Comparison of ENCODE assay signal across 35 cellular contexts in the genomic region with DNA sequence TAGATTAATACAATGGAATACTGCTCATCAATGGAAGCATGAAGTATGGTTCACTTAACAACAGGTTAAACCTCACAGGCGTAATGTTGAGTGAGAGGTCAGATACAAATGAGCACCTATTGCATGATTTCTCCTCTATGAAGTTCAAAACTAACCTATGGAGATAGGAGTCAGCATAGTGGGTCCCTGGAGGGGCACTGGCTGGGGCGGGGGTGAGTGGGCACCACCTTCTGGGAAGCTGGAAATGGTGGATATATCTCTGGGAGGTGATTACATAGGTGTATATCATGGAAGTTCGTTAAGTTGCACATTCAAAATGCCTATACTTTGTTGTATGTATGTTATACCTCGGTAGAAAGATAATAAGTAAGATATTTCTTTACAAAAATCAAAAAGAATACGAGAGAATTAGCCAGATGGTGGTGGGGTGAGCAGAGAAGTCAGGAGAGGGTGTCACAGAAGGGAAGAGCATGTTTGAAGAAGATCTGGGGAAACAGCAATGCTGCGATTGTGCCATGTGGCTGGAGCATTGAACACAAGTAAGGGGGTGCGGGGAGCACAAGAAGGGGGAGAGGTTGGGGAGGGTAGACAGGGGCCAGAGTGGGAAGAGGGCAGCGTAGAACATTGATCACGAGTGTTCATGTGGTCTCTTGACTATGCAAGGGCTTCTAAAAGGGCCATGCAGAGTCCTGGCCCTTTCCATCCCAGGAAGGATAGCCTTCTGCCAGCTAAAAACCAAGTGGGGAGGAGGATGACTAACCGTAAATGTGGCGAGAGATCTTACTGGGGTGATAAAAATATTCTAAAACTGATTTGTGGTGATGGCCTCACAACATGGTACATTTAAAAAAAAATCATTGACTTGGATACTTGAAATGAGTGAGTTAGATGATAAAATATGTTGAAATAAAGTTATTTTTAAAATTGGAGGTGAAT. TPM values are rescaled to one million over a fixed set of nuclear protein-coding genes. Genes with fewer than 3 reads are reported as not detected.
DNase-seq lines count a peak whose midpoint lies in the region; ATAC-seq, FAIRE-seq and TF ChIP-seq lines count a peak whose summit lies in the region.
"Had no signal": no experiment of that assay in that cellular context is flagged by ENCODE, and none has a peak within 500 bp of the region (broad histone marks: within the 10 kb centered on the region; RNA-seq: fewer than 3 reads in every experiment).

No MANE protein-coding gene starts in this region.

- no peaks in the 10 kb centered on the region for H3K36me3 ChIP-seq in heart right ventricle
- H3K36me3 ChIP-seq in vagina = no peaks in the 10 kb centered on the region
- H3K36me3 ChIP-seq: BE2C had no signal

- no peak overlapping the region for H3K4me3 ChIP-seq in heart right ventricle
- H3K4me3 ChIP-seq in vagina = no peak overlapping the region
- H3K4me3 ChIP-seq: MG63, mucosa of descending colon, skin epidermis, thoracic aorta had no signal

- H3K27me3 Mint-ChIP-seq in chondrocyte (ENCODE audit: low read depth) = no peaks in the 10 kb centered on the region
- no peaks in the 10 kb centered on the region for H3K27me3 Mint-ChIP-seq in natural killer cell (ENCODE audit: low read depth in 2 of 2)
- H3K27me3 Mint-ChIP-seq in stimulated activated naive B cell treated with anti-CD40 and anti-IgM and Interleukin-4, amounts not matched to agents 10 μg/mL and 1 μg/mL and 100 μg/mL, for 72 hours = no peaks in the 10 kb centered on the region
- H3K27me3 Mint-ChIP-seq: activated naive CD8-positive, alpha-beta T cell treated with anti-CD3 and anti-CD28 coated beads, Interleukin-2, amount 50 U/mL, for 24 hours had no signal

- no peak for TF ChIP-seq POLR2A in vagina (IDR thresholded peaks at IDR 0.05)

- peaks cover 7% of the 10 kb centered on the region for H3K9me3 Mint-ChIP-seq in chondrocyte (ENCODE audit: low read depth)
- peaks cover 0 to 2% of the 10 kb centered on the region in 2 donors for H3K9me3 Mint-ChIP-seq in natural killer cell
- peaks cover 10 to 13% of the 10 kb centered on the region in 2 donors for H3K9me3 Mint-ChIP-seq in stimulated activated naive B cell treated with anti-CD40 and anti-IgM and Interleukin-4, amounts not matched to agents 10 μg/mL and 1 μg/mL and 100 μg/mL, for 72 hours
- H3K9me3 Mint-ChIP-seq: dendritic cell treated with granulocyte-macrophage colony-stimulating factor and Interleukin-4, amounts not matched to agents 40 ng/mL and 50 ng/mL, for 4 days; nephron progenitor cell; T-helper 1 cell treated with Interleukin-12 subunit alpha and Interleukin-12 subunit beta and Interleukin-4 antibody, amounts not matched to agents 30 μg/mL and 1 μg/mL, for 36 hours had no signal

- H3K4me3 Mint-ChIP-seq in chondrocyte (ENCODE audit: unreplicated experiment) = no peak overlapping the region
- H3K4me3 Mint-ChIP-seq in natural killer cell = no peak overlapping the region
- no peak overlapping the region for H3K4me3 Mint-ChIP-seq in stimulated activated naive B cell treated with anti-CD40 and anti-IgM and Interleukin-4, amounts not matched to agents 10 μg/mL and 1 μg/mL and 100 μg/mL, for 72 hours
- H3K4me3 Mint-ChIP-seq: activated naive CD8-positive, alpha-beta T cell treated with anti-CD3 and anti-CD28 coated beads, Interleukin-2, amount 50 U/mL, for 24 hours; dendritic cell treated with granulocyte-macrophage colony-stimulating factor and Interleukin-4, amounts not matched to agents 40 ng/mL and 50 ng/mL, for 4 days; nephron progenitor cell; T-helper 1 cell treated with Interleukin-12 subunit alpha and Interleukin-12 subunit beta and Interleukin-4 antibody, amounts not matched to agents 30 μg/mL and 1 μg/mL, for 36 hours had no signal

- 88 to 89% methylated on average over 11 of the region's 11 CpGs for WGBS in heart right ventricle, 2 donors

- intact Hi-C loops in cardiac septum (cut with DNase I) = no loop called here
- intact Hi-C loops in heart right ventricle (cut with DNase I) = no loop called here
- intact Hi-C loops in natural killer cell (cut with micrococcal nuclease) = no loop called here
- intact Hi-C loops in vagina (cut with DNase I) = no loop called here

- H3K9me3 ChIP-seq in heart right ventricle = peaks cover 0 to 16% (median 0%) of the 10 kb centered on the region in 11 donors
- H3K9me3 ChIP-seq in vagina = no peaks in the 10 kb centered on the region
- H3K9me3 ChIP-seq: BE2C, mucosa of descending colon, SK-N-SH, thoracic aorta had no signal

- ATAC-seq in heart right ventricle = no peak
- ATAC-seq in natural killer cell = peak in 1 of 3 donors; percentile 21
- ATAC-seq in stimulated activated naive B cell treated with anti-CD40 and anti-IgM and Interleukin-4, amounts not matched to agents 10 μg/mL and 1 μg/mL and 100 μg/mL, for 72 hours (replicated peaks) = no peak
- ATAC-seq: activated naive CD8-positive, alpha-beta T cell treated with anti-CD3 and anti-CD28 coated beads, Interleukin-2, amount 50 U/mL, for 24 hours; esophagus mucosa; mucosa of descending colon; Right ventricle myocardium inferior; stimulated activated naive CD8-positive, alpha-beta T cell treated with anti-CD3 and anti-CD28 coated beads, Interleukin-15, Interleukin-2, amounts not matched to agents 100 U/mL and 50 U/mL, for 24 hours had no signal

- TF ChIP-seq CTCF in heart right ventricle (IDR thresholded peaks at IDR 0.05) (no peak), chondrocyte (IDR thresholded peaks at IDR 0.05) (no peak), natural killer cell (IDR thresholded peaks at IDR 0.05) (no peak), vagina (IDR thresholded peaks at IDR 0.05) (no peak)

- H3K4me1 ChIP-seq in heart right ventricle (no peaks in the 10 kb centered on the region), vagina (no peaks in the 10 kb centered on the region)
- H3K4me1 ChIP-seq: BE2C had no signal

- peak; percentile 7 for DNase-seq in cardiac septum (ENCODE audit: low spot score)
- DNase-seq in heart right ventricle = no peak
- DNase-seq in chondrocyte (ENCODE audit: low spot score) = no peak
- DNase-seq in natural killer cell = peak; percentile 6
- DNase-seq in vagina (ENCODE audit: extremely low spot score in 2 of 2) = peak; percentile 67 to 84
- DNase-seq in SKM-1 treated with dmso at 0.1 percent for 144 hours (lab: John Stamatoyannopoulos, UW; ENCODE audit: unreplicated experiment) = no peak
- no peak for DNase-seq in HTR-8/SVneo (ENCODE audit: insufficient read length, low spot score)
- no peak for DNase-seq in stimulated activated naive B cell treated with anti-CD40 and anti-IgM and Interleukin-4, amounts not matched to agents 10 μg/mL and 1 μg/mL and 100 μg/mL, for 72 hours
- DNase-seq: ACHN; activated CD4-positive, alpha-beta T cell treated with anti-CD3 and anti-CD28 coated beads, Interleukin-2, amount 50 U/mL, for 48 hours; activated CD4-positive, CD25-positive, alpha-beta regulatory T cell treated with anti-CD3 and anti-CD28 coated beads, Interleukin-2, amount 50 U/mL, for 72 hours; activated gamma-delta T cell treated with Interleukin-2 at 50 U/mL for 16 hours; activated naive CD8-positive, alpha-beta T cell treated with anti-CD3 and anti-CD28 coated beads, Interleukin-2, amount 50 U/mL, for 24 hours; activated T-cell treated with anti-CD3 and anti-CD28 coated beads, Interleukin-2, amount 50 U/mL, for 1 hour; BE2C; central memory CD4-positive, alpha-beta T cell; foreskin fibroblast; H7; KG1; MG63; mucosa of descending colon; NCI-H1930; NCI-H510A treated with DMSO at 0.1 percent for 48 hours; nephron progenitor cell; OCI-M1; retina; SK-N-SH; stimulated activated naive CD8-positive, alpha-beta T cell treated with anti-CD3 and anti-CD28 coated beads, Interleukin-15, Interleukin-2, amounts not matched to agents 100 U/mL and 50 U/mL, for 24 hours had no signal

- H3K27ac Mint-ChIP-seq in chondrocyte (ENCODE audit: unreplicated experiment) = peak overlapping the region; percentile 86
- H3K27ac Mint-ChIP-seq in natural killer cell = no peak overlapping the region
- H3K27ac Mint-ChIP-seq in stimulated activated naive B cell treated with anti-CD40 and anti-IgM and Interleukin-4, amounts not matched to agents 10 μg/mL and 1 μg/mL and 100 μg/mL, for 72 hours = no peak overlapping the region
- H3K27ac Mint-ChIP-seq: activated naive CD8-positive, alpha-beta T cell treated with anti-CD3 and anti-CD28 coated beads, Interleukin-2, amount 50 U/mL, for 24 hours; dendritic cell treated with granulocyte-macrophage colony-stimulating factor and Interleukin-4, amounts not matched to agents 40 ng/mL and 50 ng/mL, for 4 days; nephron progenitor cell; T-helper 1 cell treated with Interleukin-12 subunit alpha and Interleukin-12 subunit beta and Interleukin-4 antibody, amounts not matched to agents 30 μg/mL and 1 μg/mL, for 36 hours had no signal

- H3K27me3 ChIP-seq in heart right ventricle = no peaks in the 10 kb centered on the region
- no peaks in the 10 kb centered on the region for H3K27me3 ChIP-seq in vagina
- H3K27me3 ChIP-seq: BE2C, MG63 had no signal

- peaks cover 46% of the 10 kb centered on the region for H3K36me3 Mint-ChIP-seq in chondrocyte (ENCODE audit: low read depth)
- no peaks in the 10 kb centered on the region for H3K36me3 Mint-ChIP-seq in natural killer cell
- peaks cover 0 to 2% of the 10 kb centered on the region in 2 donors for H3K36me3 Mint-ChIP-seq in stimulated activated naive B cell treated with anti-CD40 and anti-IgM and Interleukin-4, amounts not matched to agents 10 μg/mL and 1 μg/mL and 100 μg/mL, for 72 hours

- H3K4me1 Mint-ChIP-seq in chondrocyte (ENCODE audit: low read depth) = peaks cover 33% of the 10 kb centered on the region
- H3K4me1 Mint-ChIP-seq in natural killer cell = no peaks in the 10 kb centered on the region
- H3K4me1 Mint-ChIP-seq in stimulated activated naive B cell treated with anti-CD40 and anti-IgM and Interleukin-4, amounts not matched to agents 10 μg/mL and 1 μg/mL and 100 μg/mL, for 72 hours = no peaks in the 10 kb centered on the region

- no peak for FAIRE-seq in HTR-8/SVneo (lab: Jason Lieb, UNC)
- FAIRE-seq: keratinocyte had no signal

- H3K27ac ChIP-seq in heart right ventricle = no peak overlapping the region
- no peak overlapping the region for H3K27ac ChIP-seq in vagina
- H3K27ac ChIP-seq: skin epidermis, thoracic aorta had no signal

RNA-seq across cellular contexts. Expression of a gene that starts 30.2 kb away (rescaled TPM):
- 9.3 TPM for total RNA-seq in cardiac septum
- total RNA-seq in heart right ventricle = 10 to 100 TPM in 7 of 10 donors, 1 to 10 TPM in 3; 4.4 to 25.9 (median 13.4) TPM
- polyA plus RNA-seq in heart right ventricle = 1 to 10 TPM; 1.4 to 4.5 TPM
- total RNA-seq in chondrocyte = 965 to 1,105 TPM (median 1,092 TPM) in 3 replicates
- total RNA-seq in natural killer cell = not detected
- total RNA-seq in vagina = 15.5 TPM
- polyA plus RNA-seq: keratinocyte had no signal

Comparison
In these comparisons a context has a peak if more than half of its experiments do, and no peak if none do; other contexts are left out.
1. DNase-seq: peak in cardiac septum (single experiment), natural killer cell (single experiment) and vagina (2 of 2); none in heart right ventricle (0 of 2), chondrocyte (single experiment), SKM-1 treated with dmso at 0.1 percent for 144 hours (single experiment), HTR-8/SVneo (single experiment) and stimulated activated naive B cell treated with anti-CD40 and anti-IgM and Interleukin-4, amounts not matched to agents 10 μg/mL and 1 μg/mL and 100 μg/mL, for 72 hours (single experiment).
2. RNA of a gene that starts 30.2 kb away (total RNA-seq): 965 to 1,105 TPM in chondrocyte; 15.5 TPM in vagina (single experiment), 4.4 to 25.9 TPM in heart right ventricle, 9.3 TPM in cardiac septum (single experiment) and not detected in natural killer cell; every median in the first group is over 10 times any median in the second.